27 cellular contexts compared by ENCODE assay signal in genomic region chr16:88825146-88825545, GRCh38.
"Had no signal": no experiment of that assay in that cellular context is flagged by ENCODE, and none has a peak within 500 bp of the region (broad histone marks: within the 10 kb centered on the region; RNA-seq: fewer than 3 reads in every experiment).

No MANE protein-coding gene starts in this region.

- H3K27me3 Mint-ChIP-seq: naive thymus-derived CD4-positive, alpha-beta T cell; progenitor cell of endocrine pancreas; stimulated activated naive CD8-positive, alpha-beta T cell treated with anti-CD3 and anti-CD28 coated beads, Interleukin-15, Interleukin-2, amounts not matched to agents 100 ng/mL and 50 ng/mL, for 24 hours; type B pancreatic cell had no signal

- DNase-seq: naive thymus-derived CD4-positive, alpha-beta T cell; natural killer cell; occipital lobe; ovary; posterior cingulate gyrus; psoas muscle; right cardiac atrium; right lobe of liver; sigmoid colon; small intestine; stimulated activated CD4-positive, alpha-beta T cell treated with anti-CD3 and anti-CD28 coated beads, Interleukin-15, amount 100 ng/mL, for 24 hours; stimulated activated CD4-positive, alpha-beta T cell treated with anti-CD3 and anti-CD28 coated beads, Interleukin-2, amount 100 ng/mL, for 24 hours; stimulated activated CD4-positive, alpha-beta T cell treated with anti-CD3 and anti-CD28 coated beads, Interleukin-2, amount 100 ng/mL, for 48 hours; stimulated activated CD4-positive, alpha-beta T cell treated with anti-CD3 and anti-CD28 coated beads, Interleukin-4, amount 100 ng/mL, for 24 hours; stimulated activated naive CD4-positive, alpha-beta T cell; substantia nigra; testis; tibial artery; transverse colon; upper lobe of right lung; uterus had no signal

- H3K36me3 Mint-ChIP-seq: natural killer cell; stimulated activated effector memory CD8-positive, alpha-beta T cell treated with anti-CD3 and anti-CD28 coated beads, Interleukin-12 subunit alpha, Interleukin-12 subunit beta, amount 100 ng/mL, for 72 hours; type B pancreatic cell had no signal

- H3K9me3 Mint-ChIP-seq: naive thymus-derived CD4-positive, alpha-beta T cell; natural killer cell; nephron; neural progenitor cell; stimulated activated effector memory CD8-positive, alpha-beta T cell treated with anti-CD3 and anti-CD28 coated beads, Interleukin-12 subunit alpha, Interleukin-12 subunit beta, amount 100 ng/mL, for 72 hours; stimulated activated naive CD8-positive, alpha-beta T cell treated with anti-CD3 and anti-CD28 coated beads, Interleukin-15, Interleukin-2, amounts not matched to agents 100 ng/mL and 50 ng/mL, for 24 hours; type B pancreatic cell had no signal

- H3K4me1 Mint-ChIP-seq: naive thymus-derived CD4-positive, alpha-beta T cell; natural killer cell; nephron; neural progenitor cell; stimulated activated effector memory CD8-positive, alpha-beta T cell treated with anti-CD3 and anti-CD28 coated beads, Interleukin-12 subunit alpha, Interleukin-12 subunit beta, amount 100 ng/mL, for 72 hours had no signal

- H3K27ac Mint-ChIP-seq: natural killer cell; nephron; neural progenitor cell; progenitor cell of endocrine pancreas; stimulated activated effector memory CD8-positive, alpha-beta T cell treated with anti-CD3 and anti-CD28 coated beads, Interleukin-12 subunit alpha, Interleukin-12 subunit beta, amount 100 ng/mL, for 72 hours; stimulated activated naive CD8-positive, alpha-beta T cell treated with anti-CD3 and anti-CD28 coated beads, Interleukin-15, Interleukin-2, amounts not matched to agents 100 ng/mL and 50 ng/mL, for 24 hours; type B pancreatic cell had no signal

- ATAC-seq: naive thymus-derived CD4-positive, alpha-beta T cell; natural killer cell; right cardiac atrium; right lobe of liver; stimulated activated effector memory CD8-positive, alpha-beta T cell treated with anti-CD3 and anti-CD28 coated beads, Interleukin-12 subunit alpha, Interleukin-12 subunit beta, amount 100 ng/mL, for 72 hours; upper lobe of right lung had no signal

- H3K4me3 Mint-ChIP-seq: naive thymus-derived CD4-positive, alpha-beta T cell; natural killer cell; nephron; neural progenitor cell; stimulated activated effector memory CD8-positive, alpha-beta T cell treated with anti-CD3 and anti-CD28 coated beads, Interleukin-12 subunit alpha, Interleukin-12 subunit beta, amount 100 ng/mL, for 72 hours; stimulated activated naive CD8-positive, alpha-beta T cell treated with anti-CD3 and anti-CD28 coated beads, Interleukin-15, Interleukin-2, amounts not matched to agents 100 ng/mL and 50 ng/mL, for 24 hours; type B pancreatic cell had no signal
